In genomic region chr20:32672315-32672981, GRCh38 we compare ENCODE assay signal across 9 cellular contexts. TPM values are rescaled to one million over a fixed set of nuclear protein-coding genes. Genes with fewer than 3 reads are reported as not detected.
DNase-seq lines count a peak whose midpoint lies in the region; ATAC-seq and TF ChIP-seq lines count a peak whose summit lies in the region.
"Had no signal": no experiment of that assay in that cellular context is flagged by ENCODE, and none has a peak within 500 bp of the region (broad histone marks: within the 10 kb centered on the region; RNA-seq: fewer than 3 reads in every experiment).

No MANE protein-coding gene starts in this region.

- H3K27ac ChIP-seq in stomach, result peak overlapping the region in 2 of 5 donors; percentile 35 to 50
- H3K27ac ChIP-seq: ascending aorta had no signal

- H3K27me3 ChIP-seq in stomach, result no peaks in the 10 kb centered on the region
- H3K27me3 ChIP-seq: ascending aorta had no signal

- peak overlapping the region; percentile 68 for H3K4me3 Mint-ChIP-seq in memory B cell

- peak; percentile 22 for ATAC-seq in GM21723 (IDR thresholded peaks at IDR 0.05; ENCODE audit: unreplicated experiment)
- peak; percentile 7 for ATAC-seq in memory B cell (ENCODE audit: low read depth)
- no peak for ATAC-seq in GM18873 (IDR thresholded peaks at IDR 0.05; ENCODE audit: low FRiP score, unreplicated experiment)

- DNase-seq in GDM1 (lab: John Stamatoyannopoulos, UW) (peak; percentile 85), SHP77 (lab: John Stamatoyannopoulos, UW) (peak; percentile 55 to 69), memory B cell (ENCODE audit: low spot score in 2 of 2) (no peak), COR-L47 (lab: John Stamatoyannopoulos, UW) (no peak), stomach (no peak), NCI-H226 (no peak)

- no peaks in the 10 kb centered on the region for H3K36me3 Mint-ChIP-seq in memory B cell

- TF ChIP-seq POLR2A in stomach (IDR thresholded peaks at IDR 0.05), result no peak

- no peak overlapping the region for H3K4me3 ChIP-seq in stomach
- H3K4me3 ChIP-seq: ascending aorta had no signal

- no peaks in the 10 kb centered on the region for H3K36me3 ChIP-seq in stomach
- H3K36me3 ChIP-seq: ascending aorta had no signal

- peaks cover 22% of the 10 kb centered on the region for H3K4me1 Mint-ChIP-seq in memory B cell

- no peaks in the 10 kb centered on the region for H3K27me3 Mint-ChIP-seq in memory B cell

- intact Hi-C loops in stomach (cut with DNase I; ENCODE audit: low total_unique reads), result loop anchor here (5.0 kb wide), 1 partner anchor 105 kb away; no protein-coding TSS in a partner anchor

- H3K4me1 ChIP-seq in stomach, result peaks cover 0 to 14% (median 3%) of the 10 kb centered on the region in 4 donors
- H3K4me1 ChIP-seq: ascending aorta had no signal

- H3K27ac Mint-ChIP-seq in memory B cell, result no peak overlapping the region

- peaks cover 2% of the 10 kb centered on the region for H3K9me3 Mint-ChIP-seq in memory B cell

- WGBS in stomach, 5 donors, result 59 to 75% (median 68%) methylated on average over 3 of the region's 3 CpGs

- no peak for TF ChIP-seq EP300 in stomach (IDR thresholded peaks at IDR 0.05)

- TF ChIP-seq CTCF in stomach (IDR thresholded peaks at IDR 0.05), result no peak

- H3K9me3 ChIP-seq in stomach, result no peaks in the 10 kb centered on the region
- H3K9me3 ChIP-seq: ascending aorta had no signal

RNA-seq across cellular contexts. Expression of gene C20orf203, which starts 1.3 kb away (rescaled TPM):
- under 1 TPM in 1 of 5 donors, not detected in 4; 0.37 TPM for total RNA-seq in stomach
- under 1 TPM in 1 of 3 donors, not detected in 2; 0.03 TPM for polyA plus RNA-seq in stomach
- total RNA-seq: ascending aorta had no signal

Comparison
In these comparisons a context has a peak if more than half of its experiments do, and no peak if none do; other contexts are left out.
1. DNase-seq: peak in GDM1 (single experiment) and SHP77 (2 of 2); none in memory B cell (0 of 2), COR-L47 (single experiment), stomach (single experiment) and NCI-H226 (single experiment).